ENCODE assay signal across 1 cellular context in the genomic region with DNA sequence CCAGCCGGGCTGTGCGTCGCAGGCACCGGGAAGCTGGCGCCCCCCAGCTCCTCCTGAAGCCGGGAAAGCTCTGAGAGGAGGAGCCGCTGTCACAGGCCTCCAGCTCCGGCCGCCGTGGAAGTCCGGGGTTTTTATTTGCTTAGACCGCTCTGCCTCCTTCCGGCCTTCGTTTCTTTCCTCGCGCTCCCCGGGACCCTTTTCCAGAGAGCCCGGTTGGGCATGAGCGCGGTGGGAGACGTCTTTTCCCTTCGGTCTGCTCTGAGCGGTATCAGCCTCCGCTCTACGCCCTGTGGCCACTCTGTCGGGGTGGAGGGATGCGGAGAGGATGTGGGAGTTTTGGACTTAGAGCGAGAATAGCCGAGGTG.
TF ChIP-seq lines count a peak whose summit lies in the region.

No MANE protein-coding gene starts in this region.

TF ChIP-seq in HCT116, 20 proteins besides CTCF, POLR2A, EP300 and RAD21 (continued from another document):
- TF ChIP-seq, protein P1, sequence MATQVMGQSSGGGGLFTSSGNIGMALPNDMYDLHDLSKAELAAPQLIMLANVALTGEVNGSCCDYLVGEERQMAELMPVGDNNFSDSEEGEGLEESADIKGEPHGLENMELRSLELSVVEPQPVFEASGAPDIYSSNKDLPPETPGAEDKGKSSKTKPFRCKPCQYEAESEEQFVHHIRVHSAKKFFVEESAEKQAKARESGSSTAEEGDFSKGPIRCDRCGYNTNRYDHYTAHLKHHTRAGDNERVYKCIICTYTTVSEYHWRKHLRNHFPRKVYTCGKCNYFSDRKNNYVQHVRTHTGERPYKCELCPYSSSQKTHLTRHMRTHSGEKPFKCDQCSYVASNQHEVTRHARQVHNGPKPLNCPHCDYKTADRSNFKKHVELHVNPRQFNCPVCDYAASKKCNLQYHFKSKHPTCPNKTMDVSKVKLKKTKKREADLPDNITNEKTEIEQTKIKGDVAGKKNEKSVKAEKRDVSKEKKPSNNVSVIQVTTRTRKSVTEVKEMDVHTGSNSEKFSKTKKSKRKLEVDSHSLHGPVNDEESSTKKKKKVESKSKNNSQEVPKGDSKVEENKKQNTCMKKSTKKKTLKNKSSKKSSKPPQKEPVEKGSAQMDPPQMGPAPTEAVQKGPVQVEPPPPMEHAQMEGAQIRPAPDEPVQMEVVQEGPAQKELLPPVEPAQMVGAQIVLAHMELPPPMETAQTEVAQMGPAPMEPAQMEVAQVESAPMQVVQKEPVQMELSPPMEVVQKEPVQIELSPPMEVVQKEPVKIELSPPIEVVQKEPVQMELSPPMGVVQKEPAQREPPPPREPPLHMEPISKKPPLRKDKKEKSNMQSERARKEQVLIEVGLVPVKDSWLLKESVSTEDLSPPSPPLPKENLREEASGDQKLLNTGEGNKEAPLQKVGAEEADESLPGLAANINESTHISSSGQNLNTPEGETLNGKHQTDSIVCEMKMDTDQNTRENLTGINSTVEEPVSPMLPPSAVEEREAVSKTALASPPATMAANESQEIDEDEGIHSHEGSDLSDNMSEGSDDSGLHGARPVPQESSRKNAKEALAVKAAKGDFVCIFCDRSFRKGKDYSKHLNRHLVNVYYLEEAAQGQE (IDR thresholded peaks at IDR 0.05; ENCODE audit: low read depth) = no peak
- TF ChIP-seq SIN3A (IDR thresholded peaks at IDR 0.05; ENCODE audit: low read depth) (no peak), ZFX (IDR thresholded peaks at IDR 0.05) (no peak), CBX3 (IDR thresholded peaks at IDR 0.05; ENCODE audit: low read depth) (no peak), JUND (IDR thresholded peaks at IDR 0.05) (no peak), EZH2phosphoT487 (IDR thresholded peaks at IDR 0.05; ENCODE audit: borderline replicate concordance) (no peak), SRF (IDR thresholded peaks at IDR 0.05; ENCODE audit: low read depth) (no peak), EGR1 (IDR thresholded peaks at IDR 0.05; ENCODE audit: low read depth) (no peak), TCF7L2 (IDR thresholded peaks at IDR 0.05; ENCODE audit: borderline replicate concordance, extremely low read depth, insufficient read depth, insufficient read length) (no peak), ELF1 (IDR thresholded peaks at IDR 0.05; ENCODE audit: borderline replicate concordance, low read depth) (no peak), POLR2AphosphoS5 (IDR thresholded peaks at IDR 0.05; ENCODE audit: low read depth, low read length) (no peak), YY1 (IDR thresholded peaks at IDR 0.05; ENCODE audit: extremely low read depth, insufficient replicate concordance, low read depth, low read length) (no peak), EZH2 (IDR thresholded peaks at IDR 0.05) (no peak), CEBPB (IDR thresholded peaks at IDR 0.05; ENCODE audit: low read depth) (no peak)
- TF ChIP-seq, protein P2, sequence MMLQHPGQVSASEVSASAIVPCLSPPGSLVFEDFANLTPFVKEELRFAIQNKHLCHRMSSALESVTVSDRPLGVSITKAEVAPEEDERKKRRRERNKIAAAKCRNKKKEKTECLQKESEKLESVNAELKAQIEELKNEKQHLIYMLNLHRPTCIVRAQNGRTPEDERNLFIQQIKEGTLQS (IDR thresholded peaks at IDR 0.05) = no peak
- TF ChIP-seq, protein P3, sequence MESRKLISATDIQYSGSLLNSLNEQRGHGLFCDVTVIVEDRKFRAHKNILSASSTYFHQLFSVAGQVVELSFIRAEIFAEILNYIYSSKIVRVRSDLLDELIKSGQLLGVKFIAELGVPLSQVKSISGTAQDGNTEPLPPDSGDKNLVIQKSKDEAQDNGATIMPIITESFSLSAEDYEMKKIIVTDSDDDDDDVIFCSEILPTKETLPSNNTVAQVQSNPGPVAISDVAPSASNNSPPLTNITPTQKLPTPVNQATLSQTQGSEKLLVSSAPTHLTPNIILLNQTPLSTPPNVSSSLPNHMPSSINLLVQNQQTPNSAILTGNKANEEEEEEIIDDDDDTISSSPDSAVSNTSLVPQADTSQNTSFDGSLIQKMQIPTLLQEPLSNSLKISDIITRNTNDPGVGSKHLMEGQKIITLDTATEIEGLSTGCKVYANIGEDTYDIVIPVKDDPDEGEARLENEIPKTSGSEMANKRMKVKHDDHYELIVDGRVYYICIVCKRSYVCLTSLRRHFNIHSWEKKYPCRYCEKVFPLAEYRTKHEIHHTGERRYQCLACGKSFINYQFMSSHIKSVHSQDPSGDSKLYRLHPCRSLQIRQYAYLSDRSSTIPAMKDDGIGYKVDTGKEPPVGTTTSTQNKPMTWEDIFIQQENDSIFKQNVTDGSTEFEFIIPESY (IDR thresholded peaks at IDR 0.05; ENCODE audit: extremely low read depth, insufficient replicate concordance, low read length) = no peak
